In genomic region chr19:35901854-35902661, GRCh38 we compare ENCODE assay signal across 9 cellular contexts. TPM values are rescaled to one million over a fixed set of nuclear protein-coding genes. Genes with fewer than 3 reads are reported as not detected.
DNase-seq lines count a peak whose midpoint lies in the region; ATAC-seq and TF ChIP-seq lines count a peak whose summit lies in the region.
"Had no signal": no experiment of that assay in that cellular context is flagged by ENCODE, and none has a peak within 500 bp of the region (broad histone marks: within the 10 kb centered on the region; RNA-seq: fewer than 3 reads in every experiment).

TSS of gene HCST (plus strand) at chr19:35902529. CDS start at chr19:35902594, 65 bp downstream.

- peak within 1 kb of the TSS; percentile 92 for H3K27ac ChIP-seq in KOPT-K1 (ENCODE audit: low read depth, low read length, poor library complexity, severe bottlenecking)
- H3K27ac ChIP-seq in smooth muscle cell (ENCODE audit: low read depth), result peak within 1 kb of the TSS; percentile 81

- WGBS in smooth muscle cell (ENCODE audit: low lambda C conversion rate), result 65% methylated on average over 6 of the region's 6 CpGs

- H3K4me3 Mint-ChIP-seq in activated CD8-positive, alpha-beta T cell treated with anti-CD3 and anti-CD28 coated beads, Interleukin-2, amount 10 ng/mL, durations not matched to agents 7 days and 5 days, result peak within 1 kb of the TSS; percentile 87

- H3K79me2 ChIP-seq in smooth muscle cell (ENCODE audit: low read depth), result peaks cover 13% of the 10 kb centered on the region

- H4K20me1 ChIP-seq in smooth muscle cell (ENCODE audit: low read depth), result no peaks in the 10 kb centered on the region

- peak within 1 kb of the TSS; percentile 99 for H3K4me2 ChIP-seq in smooth muscle cell

- peak within 1 kb of the TSS; percentile 4 for H3K9ac ChIP-seq in smooth muscle cell (ENCODE audit: low read depth)

- H3K4me3 ChIP-seq in fibroblast of villous mesenchyme (ENCODE audit: low read depth, low read length), result peak within 1 kb of the TSS; percentile 10
- peak within 1 kb of the TSS; percentile 34 for H3K4me3 ChIP-seq in smooth muscle cell

- peaks cover 50% of the 10 kb centered on the region for H3K4me1 Mint-ChIP-seq in activated CD8-positive, alpha-beta T cell treated with anti-CD3 and anti-CD28 coated beads, Interleukin-2, amount 10 ng/mL, durations not matched to agents 7 days and 5 days (ENCODE audit: low read depth)

- no peak for TF ChIP-seq CTCF in fibroblast of villous mesenchyme (IDR thresholded peaks at IDR 0.05; ENCODE audit: insufficient read depth, low read depth, low read length)
- no peak for TF ChIP-seq CTCF in smooth muscle cell (IDR thresholded peaks at IDR 0.05; ENCODE audit: borderline replicate concordance, insufficient read depth, poor library complexity, severe bottlenecking)

- H3K36me3 Mint-ChIP-seq in activated CD8-positive, alpha-beta T cell treated with anti-CD3 and anti-CD28 coated beads, Interleukin-2, amount 10 ng/mL, durations not matched to agents 7 days and 5 days (ENCODE audit: low read depth), result peaks cover 37% of the 10 kb centered on the region

- no peaks in the 10 kb centered on the region for H3K9me3 Mint-ChIP-seq in activated CD8-positive, alpha-beta T cell treated with anti-CD3 and anti-CD28 coated beads, Interleukin-2, amount 10 ng/mL, durations not matched to agents 7 days and 5 days (ENCODE audit: insufficient read depth)

- CTCF ChIA-PET in activated CD8-positive, alpha-beta T cell treated with anti-CD3 and anti-CD28 coated beads, Interleukin-2, amount 10 ng/mL, durations not matched to agents 7 days and 5 days (lab: Charles Lee), result interaction anchor here (2.1 kb wide), 1 partner anchor 29 kb away, joined by 24 read pairs; no protein-coding TSS in a partner anchor

- peaks cover 22% of the 10 kb centered on the region for H3F3A ChIP-seq in smooth muscle cell (ENCODE audit: low read depth)

- no peaks in the 10 kb centered on the region for H3K27me3 Mint-ChIP-seq in activated CD8-positive, alpha-beta T cell treated with anti-CD3 and anti-CD28 coated beads, Interleukin-2, amount 10 ng/mL, durations not matched to agents 7 days and 5 days (ENCODE audit: low read depth)

- H3K9me3 ChIP-seq in KOPT-K1 (ENCODE audit: insufficient read depth, low read length, poor library complexity, severe bottlenecking) (no peaks in the 10 kb centered on the region), smooth muscle cell (replicated peaks; ENCODE audit: low read depth) (no peaks in the 10 kb centered on the region)

- H3K27me3 ChIP-seq in smooth muscle cell (ENCODE audit: low read depth), result no peaks in the 10 kb centered on the region

- ATAC-seq in activated CD8-positive, alpha-beta T cell treated with anti-CD3 and anti-CD28 coated beads, Interleukin-2, amount 10 ng/mL, durations not matched to agents 7 days and 5 days, result peak; percentile 32

- H3K4me1 ChIP-seq in smooth muscle cell (ENCODE audit: low read depth), result peaks cover 15% of the 10 kb centered on the region

- H3K36me3 ChIP-seq in KOPT-K1 (ENCODE audit: insufficient read depth, low read length) (peaks cover 14% of the 10 kb centered on the region), smooth muscle cell (ENCODE audit: low read depth) (no peaks in the 10 kb centered on the region)

- peak; percentile 76 for DNase-seq in EH (ENCODE audit: low read depth)
- DNase-seq in activated CD8-positive, alpha-beta T cell treated with anti-CD3 and anti-CD28 coated beads, Interleukin-2, amount 10 ng/mL, durations not matched to agents 7 days and 5 days, result peak; percentile 78
- DNase-seq in fibroblast of villous mesenchyme (ENCODE audit: low read depth), result no peak
- no peak for DNase-seq in smooth muscle cell (lab: John Stamatoyannopoulos, UW; ENCODE audit: unreplicated experiment)
- no peak for DNase-seq in NCI-H2196 (lab: John Stamatoyannopoulos, UW; ENCODE audit: unreplicated experiment)
- DNase-seq in NCI-H446 treated with DMSO at 0.1 percent for 48 hours (lab: John Stamatoyannopoulos, UW), result no peak
- no peak for DNase-seq in cerebellar nuclear complex (lab: John Stamatoyannopoulos, UW)

- H2AFZ ChIP-seq in smooth muscle cell (ENCODE audit: low read depth), result peak within 1 kb of the TSS; percentile 81

- POLR2A ChIA-PET in activated CD8-positive, alpha-beta T cell treated with anti-CD3 and anti-CD28 coated beads, Interleukin-2, amount 10 ng/mL, durations not matched to agents 7 days and 5 days (lab: Charles Lee), result interaction anchor here (0.5 to 2.1 kb wide), 2 partner anchors 28 kb away, joined by 4 to 22 read pairs; no protein-coding TSS in a partner anchor

- peak within 1 kb of the TSS; percentile 97 for H3K27ac Mint-ChIP-seq in activated CD8-positive, alpha-beta T cell treated with anti-CD3 and anti-CD28 coated beads, Interleukin-2, amount 10 ng/mL, durations not matched to agents 7 days and 5 days

RNA-seq across cellular contexts. Expression of gene HCST, which starts in this region (rescaled TPM):
- 100 to 1,000 TPM; 196 to 216 TPM for total RNA-seq in activated CD8-positive, alpha-beta T cell treated with anti-CD3 and anti-CD28 coated beads, Interleukin-2, amount 10 ng/mL, durations not matched to agents 7 days and 5 days
- total RNA-seq in fibroblast of villous mesenchyme (0.43 and 0.64 TPM in 2 replicates), smooth muscle cell (0.81 TPM in 1 of 2 replicates, not detected in the other)
- polyA plus RNA-seq in smooth muscle cell, result 2.6 and 3.4 TPM in 2 replicates
- total RNA-seq: temporal lobe had no signal

Comparison
In these comparisons a context has a peak if more than half of its experiments do, and no peak if none do; other contexts are left out.
1. RNA of gene HCST (total RNA-seq): 196 to 216 TPM in activated CD8-positive, alpha-beta T cell treated with anti-CD3 and anti-CD28 coated beads, Interleukin-2, amount 10 ng/mL, durations not matched to agents 7 days and 5 days; 0.81 TPM in smooth muscle cell and 0.43 to 0.64 TPM in fibroblast of villous mesenchyme; every median in the first group is over 100 times any median in the second.
2. DNase-seq: peak in EH (single experiment) and activated CD8-positive, alpha-beta T cell treated with anti-CD3 and anti-CD28 coated beads, Interleukin-2, amount 10 ng/mL, durations not matched to agents 7 days and 5 days (single experiment); none in fibroblast of villous mesenchyme (single experiment), smooth muscle cell (single experiment), NCI-H2196 (single experiment), NCI-H446 treated with DMSO at 0.1 percent for 48 hours (single experiment) and cerebellar nuclear complex (0 of 2).